In genomic region chr7:113119429-113119828, GRCh38 we compare ENCODE assay signal across 10 cellular contexts. TPM values are rescaled to one million over a fixed set of nuclear protein-coding genes. Genes with fewer than 3 reads are reported as not detected.
DNase-seq lines count a peak whose midpoint lies in the region; ATAC-seq and TF ChIP-seq lines count a peak whose summit lies in the region.
"Had no signal": no experiment of that assay in that cellular context is flagged by ENCODE, and none has a peak within 500 bp of the region (broad histone marks: within the 10 kb centered on the region; RNA-seq: fewer than 3 reads in every experiment).

No MANE protein-coding gene starts in this region.

- H3F3A ChIP-seq in PC-3 (ENCODE audit: low read length, unreplicated experiment), result no peaks in the 10 kb centered on the region

- H3K9me3 ChIP-seq in breast epithelium (no peaks in the 10 kb centered on the region), PC-3 (ENCODE audit: low read length) (no peaks in the 10 kb centered on the region), hepatocyte (ENCODE audit: low read depth) (no peaks in the 10 kb centered on the region)

- no peak overlapping the region for H3K27ac Mint-ChIP-seq in MCF 10A (ENCODE audit: low read depth, unreplicated experiment)
- no peak overlapping the region for H3K27ac Mint-ChIP-seq in stimulated activated effector memory CD8-positive, alpha-beta T cell treated with anti-CD3 and anti-CD28 coated beads, Interleukin-12 subunit alpha, Interleukin-12 subunit beta, amount 100 ng/mL, for 72 hours

- H3K9me2 ChIP-seq in PC-3 (replicated peaks; ENCODE audit: low read length), result no peaks in the 10 kb centered on the region
- no peaks in the 10 kb centered on the region for H3K9me2 ChIP-seq in hepatocyte (replicated peaks; ENCODE audit: insufficient read depth)

- intact Hi-C loops in MCF 10A (cut with micrococcal nuclease) (no loop called here), breast epithelium (cut with DNase I; ENCODE audit: low total_unique reads) (no loop called here), PC-3 (cut with micrococcal nuclease) (loop anchor here (10.0 kb wide), 1 partner anchor 175 kb away; no protein-coding TSS in a partner anchor)

- no TSS peak for BruUV-seq in MCF 10A (replicated peaks; lab: Mats Ljungman, UMichigan)
- no TSS peak for BruUV-seq in PC-3 (replicated peaks; lab: Mats Ljungman, UMichigan)

- H3K4me3 ChIP-seq in breast epithelium, result peak overlapping the region in 1 of 3 donors; percentile 63
- no peak overlapping the region for H3K4me3 ChIP-seq in PC-3 (ENCODE audit: low read length)
- H3K4me3 ChIP-seq in hepatocyte, result no peak overlapping the region

- TF ChIP-seq POLR2A in breast epithelium (IDR thresholded peaks at IDR 0.05), result no peak

- no peaks in the 10 kb centered on the region for H3K27me3 ChIP-seq in breast epithelium
- H3K27me3 ChIP-seq in PC-3 (ENCODE audit: low read length), result no peaks in the 10 kb centered on the region
- H3K27me3 ChIP-seq in hepatocyte, result no peaks in the 10 kb centered on the region

- CTCF ChIA-PET in MCF 10A (lab: Yijun Ruan, JAX) (interaction anchor here (0.6 to 1.5 kb wide), 3 partner anchors 30 to 40 kb away, joined by 3 to 5 read pairs (median 3); partner anchors contain the start of gene GPR85), PC-3 (lab: Charles Lee) (no interaction called here)

- H3K27ac ChIP-seq in breast epithelium (no peak overlapping the region), PC-3 (ENCODE audit: low read length) (no peak overlapping the region), hepatocyte (no peak overlapping the region)

- WGBS in hepatocyte (ENCODE audit: low lambda C conversion rate, missing lambda C conversion rate), result 87% methylated on average over 6 of the region's 6 CpGs

- no peaks in the 10 kb centered on the region for H3K9me3 Mint-ChIP-seq in MCF 10A (ENCODE audit: unreplicated experiment)
- no peaks in the 10 kb centered on the region for H3K9me3 Mint-ChIP-seq in stimulated activated effector memory CD8-positive, alpha-beta T cell treated with anti-CD3 and anti-CD28 coated beads, Interleukin-12 subunit alpha, Interleukin-12 subunit beta, amount 100 ng/mL, for 72 hours

- no peak for TF ChIP-seq CTCF in MCF 10A (IDR thresholded peaks at IDR 0.05; ENCODE audit: unreplicated experiment)
- TF ChIP-seq CTCF in breast epithelium (IDR thresholded peaks at IDR 0.05), result no peak
- TF ChIP-seq CTCF in PC-3 (conservative IDR thresholded peaks at IDR 0.05; ENCODE audit: low read depth, low read length), result no peak
- TF ChIP-seq CTCF in hepatocyte (IDR thresholded peaks at IDR 0.05; ENCODE audit: poor library complexity), result no peak

- POLR2A ChIA-PET in MCF 10A (lab: Yijun Ruan, JAX) (interaction anchor here (0.9 kb wide), 1 partner anchor 180 kb away, joined by 4 read pairs; a partner anchor contains a TSS), PC-3 (lab: Charles Lee; ENCODE audit: unreplicated experiment) (no interaction called here)

- H3K36me3 ChIP-seq in breast epithelium (no peaks in the 10 kb centered on the region), PC-3 (ENCODE audit: low read depth, low read length) (no peaks in the 10 kb centered on the region), hepatocyte (replicated peaks; ENCODE audit: insufficient read depth, low read depth) (no peaks in the 10 kb centered on the region)

- no peak overlapping the region for H3K9ac ChIP-seq in PC-3 (ENCODE audit: low read length)

- H3K36me3 Mint-ChIP-seq in MCF 10A (ENCODE audit: insufficient read depth, unreplicated experiment), result peaks cover 6% of the 10 kb centered on the region
- H3K36me3 Mint-ChIP-seq in stimulated activated effector memory CD8-positive, alpha-beta T cell treated with anti-CD3 and anti-CD28 coated beads, Interleukin-12 subunit alpha, Interleukin-12 subunit beta, amount 100 ng/mL, for 72 hours, result peaks cover 8% of the 10 kb centered on the region

- ATAC-seq in PC-3 (no peak), HG02938 (IDR thresholded peaks at IDR 0.05; ENCODE audit: unreplicated experiment) (no peak)
- ATAC-seq in stimulated activated effector memory CD8-positive, alpha-beta T cell treated with anti-CD3 and anti-CD28 coated beads, Interleukin-12 subunit alpha, Interleukin-12 subunit beta, amount 100 ng/mL, for 72 hours, result no peak

- H3K4me1 ChIP-seq in breast epithelium (no peaks in the 10 kb centered on the region), PC-3 (ENCODE audit: insufficient read depth, low read length) (peaks cover 4% of the 10 kb centered on the region; the same call in 1 of the 2 replicates), hepatocyte (ENCODE audit: insufficient read depth) (peaks cover 8% of the 10 kb centered on the region)

- H2AFZ ChIP-seq in PC-3 (ENCODE audit: low read length), result peak overlapping the region; percentile 98
- H2AFZ ChIP-seq in hepatocyte, result peak overlapping the region; percentile 36

- H3K4me1 Mint-ChIP-seq in MCF 10A (ENCODE audit: insufficient read depth, unreplicated experiment), result peaks cover 5% of the 10 kb centered on the region
- peaks cover 13% of the 10 kb centered on the region for H3K4me1 Mint-ChIP-seq in stimulated activated effector memory CD8-positive, alpha-beta T cell treated with anti-CD3 and anti-CD28 coated beads, Interleukin-12 subunit alpha, Interleukin-12 subunit beta, amount 100 ng/mL, for 72 hours

- peak overlapping the region; percentile 81 for H3K4me3 Mint-ChIP-seq in MCF 10A (ENCODE audit: unreplicated experiment)
- H3K4me3 Mint-ChIP-seq in stimulated activated effector memory CD8-positive, alpha-beta T cell treated with anti-CD3 and anti-CD28 coated beads, Interleukin-12 subunit alpha, Interleukin-12 subunit beta, amount 100 ng/mL, for 72 hours, result peak overlapping the region; percentile 79

- H3K4me2 ChIP-seq in PC-3 (ENCODE audit: low read length) (peak overlapping the region; percentile 85; the same call in 1 of the 2 replicates), hepatocyte (peak overlapping the region; percentile 71)

- H3K79me2 ChIP-seq in PC-3 (ENCODE audit: low read length), result no peaks in the 10 kb centered on the region
- peaks cover 7% of the 10 kb centered on the region for H3K79me2 ChIP-seq in hepatocyte

- H3K27me3 Mint-ChIP-seq in MCF 10A (ENCODE audit: insufficient read depth, unreplicated experiment), result no peaks in the 10 kb centered on the region
- H3K27me3 Mint-ChIP-seq: activated CD4-positive, alpha-beta T cell treated with anti-CD3 and anti-CD28 coated beads, Interleukin-2, amount 10 ng/mL, durations not matched to agents 24 days and 14 days had no signal

- DNase-seq in MCF 10A (ENCODE audit: unreplicated experiment) (no peak), breast epithelium (ENCODE audit: low spot score in 2 of 2) (no peak), PC-3 (no peak), hepatocyte (ENCODE audit: low spot score) (no peak), Ammon's horn (ENCODE audit: low spot score) (no peak), cortex of kidney (lab: John Stamatoyannopoulos, UW) (no peak)
- no peak for DNase-seq in stimulated activated effector memory CD8-positive, alpha-beta T cell treated with anti-CD3 and anti-CD28 coated beads, Interleukin-12 subunit alpha, Interleukin-12 subunit beta, amount 100 ng/mL, for 72 hours (ENCODE audit: low spot score in 2 of 2)
- DNase-seq: activated CD4-positive, alpha-beta T cell treated with anti-CD3 and anti-CD28 coated beads, Interleukin-2, amount 10 ng/mL, durations not matched to agents 24 days and 14 days; stimulated activated CD8-positive, alpha-beta memory T cell treated with anti-CD3 and anti-CD28 coated beads, Interleukin-4, amount 100 ng/mL, for 48 hours had no signal

- H4K20me1 ChIP-seq in PC-3 (ENCODE audit: low read length) (no peaks in the 10 kb centered on the region), hepatocyte (ENCODE audit: insufficient read depth, poor library complexity, severe bottlenecking) (no peaks in the 10 kb centered on the region)

RNA-seq across cellular contexts. Expression of gene SMIM30, which starts 1.1 kb away (rescaled TPM):
- total RNA-seq in MCF 10A (2022) (32.3 and 37.4 TPM in 2 replicates), breast epithelium (10 to 100 TPM; 32.1 to 42.1 (median 40.8) TPM), PC-3 (2014; rRNA removed) (28.9 and 29.4 TPM in 2 replicates), hepatocyte (92.0 and 103 TPM in 2 replicates)
- 74.0 and 78.0 TPM in 2 replicates for polyA plus RNA-seq in hepatocyte

RNA-seq across cellular contexts. Expression of gene GPR85, which starts 32.8 kb away (rescaled TPM):
- total RNA-seq in MCF 10A (2022), result 0.07 and 0.61 TPM in 2 replicates
- 1 to 10 TPM in 1 of 3 donors, under 1 TPM in 2; 0.29 to 1.6 (median 0.33) TPM for total RNA-seq in breast epithelium
- total RNA-seq in PC-3 (2014; rRNA removed), result not detected in 2 replicates
- total RNA-seq in hepatocyte, result 3.8 and 4.9 TPM in 2 replicates
- polyA plus RNA-seq in hepatocyte, result 0.31 TPM in 1 of 2 replicates, not detected in the other
- total RNA-seq: activated CD4-positive, alpha-beta T cell treated with anti-CD3 and anti-CD28 coated beads, Interleukin-2, amount 10 ng/mL, durations not matched to agents 24 days and 14 days had no signal
